ENCODE assay signal across 1 cellular context in genomic region chr11:64448599-64449380, GRCh38.
TF ChIP-seq lines count a peak whose summit lies in the region.

No MANE protein-coding gene starts in this region.

TF ChIP-seq in HEK293, 187 proteins besides CTCF, POLR2A, EP300 and RAD21 (continued from another document and continues in another):
- TF ChIP-seq, protein P1, sequence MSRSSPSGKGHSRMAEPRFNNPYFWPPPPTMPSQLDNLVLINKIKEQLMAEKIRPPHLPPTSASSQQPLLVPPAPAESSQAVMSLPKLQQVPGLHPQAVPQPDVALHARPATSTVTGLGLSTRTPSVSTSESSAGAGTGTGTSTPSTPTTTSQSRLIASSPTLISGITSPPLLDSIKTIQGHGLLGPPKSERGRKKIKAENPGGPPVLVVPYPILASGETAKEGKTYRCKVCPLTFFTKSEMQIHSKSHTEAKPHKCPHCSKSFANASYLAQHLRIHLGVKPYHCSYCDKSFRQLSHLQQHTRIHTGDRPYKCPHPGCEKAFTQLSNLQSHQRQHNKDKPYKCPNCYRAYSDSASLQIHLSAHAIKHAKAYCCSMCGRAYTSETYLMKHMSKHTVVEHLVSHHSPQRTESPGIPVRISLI (tag by site-specific recombination; IDR thresholded peaks at IDR 0.05) = no peak
- peak; percentile 16; the same call in 1 of the 2 replicates for TF ChIP-seq SCRT2 (tag by site-specific recombination; IDR thresholded peaks at IDR 0.05)
- no peak for TF ChIP-seq ZBTB8A (tag by site-specific recombination; IDR thresholded peaks at IDR 0.05)
- TF ChIP-seq ZNF23 (tag by site-specific recombination; IDR thresholded peaks at IDR 0.05; ENCODE audit: borderline replicate concordance) = no peak
- TF ChIP-seq, protein P2, sequence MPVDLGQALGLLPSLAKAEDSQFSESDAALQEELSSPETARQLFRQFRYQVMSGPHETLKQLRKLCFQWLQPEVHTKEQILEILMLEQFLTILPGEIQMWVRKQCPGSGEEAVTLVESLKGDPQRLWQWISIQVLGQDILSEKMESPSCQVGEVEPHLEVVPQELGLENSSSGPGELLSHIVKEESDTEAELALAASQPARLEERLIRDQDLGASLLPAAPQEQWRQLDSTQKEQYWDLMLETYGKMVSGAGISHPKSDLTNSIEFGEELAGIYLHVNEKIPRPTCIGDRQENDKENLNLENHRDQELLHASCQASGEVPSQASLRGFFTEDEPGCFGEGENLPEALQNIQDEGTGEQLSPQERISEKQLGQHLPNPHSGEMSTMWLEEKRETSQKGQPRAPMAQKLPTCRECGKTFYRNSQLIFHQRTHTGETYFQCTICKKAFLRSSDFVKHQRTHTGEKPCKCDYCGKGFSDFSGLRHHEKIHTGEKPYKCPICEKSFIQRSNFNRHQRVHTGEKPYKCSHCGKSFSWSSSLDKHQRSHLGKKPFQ (tag by site-specific recombination; IDR thresholded peaks at IDR 0.05) = no peak
- no peak for TF ChIP-seq ZNF624 (tag by site-specific recombination; IDR thresholded peaks at IDR 0.05)
- TF ChIP-seq ZSCAN4 (tag by site-specific recombination; IDR thresholded peaks at IDR 0.05) = no peak
- no peak for TF ChIP-seq ZNF670 (tag by site-specific recombination; IDR thresholded peaks at IDR 0.05; ENCODE audit: low read depth)
- no peak for TF ChIP-seq ZNF132 (tag by site-specific recombination; IDR thresholded peaks at IDR 0.05; ENCODE audit: borderline replicate concordance)
- no peak for TF ChIP-seq RBAK (tag by site-specific recombination; IDR thresholded peaks at IDR 0.05)
- TF ChIP-seq ZSCAN16 (tag by site-specific recombination; IDR thresholded peaks at IDR 0.05) = no peak
- TF ChIP-seq, protein P3, sequence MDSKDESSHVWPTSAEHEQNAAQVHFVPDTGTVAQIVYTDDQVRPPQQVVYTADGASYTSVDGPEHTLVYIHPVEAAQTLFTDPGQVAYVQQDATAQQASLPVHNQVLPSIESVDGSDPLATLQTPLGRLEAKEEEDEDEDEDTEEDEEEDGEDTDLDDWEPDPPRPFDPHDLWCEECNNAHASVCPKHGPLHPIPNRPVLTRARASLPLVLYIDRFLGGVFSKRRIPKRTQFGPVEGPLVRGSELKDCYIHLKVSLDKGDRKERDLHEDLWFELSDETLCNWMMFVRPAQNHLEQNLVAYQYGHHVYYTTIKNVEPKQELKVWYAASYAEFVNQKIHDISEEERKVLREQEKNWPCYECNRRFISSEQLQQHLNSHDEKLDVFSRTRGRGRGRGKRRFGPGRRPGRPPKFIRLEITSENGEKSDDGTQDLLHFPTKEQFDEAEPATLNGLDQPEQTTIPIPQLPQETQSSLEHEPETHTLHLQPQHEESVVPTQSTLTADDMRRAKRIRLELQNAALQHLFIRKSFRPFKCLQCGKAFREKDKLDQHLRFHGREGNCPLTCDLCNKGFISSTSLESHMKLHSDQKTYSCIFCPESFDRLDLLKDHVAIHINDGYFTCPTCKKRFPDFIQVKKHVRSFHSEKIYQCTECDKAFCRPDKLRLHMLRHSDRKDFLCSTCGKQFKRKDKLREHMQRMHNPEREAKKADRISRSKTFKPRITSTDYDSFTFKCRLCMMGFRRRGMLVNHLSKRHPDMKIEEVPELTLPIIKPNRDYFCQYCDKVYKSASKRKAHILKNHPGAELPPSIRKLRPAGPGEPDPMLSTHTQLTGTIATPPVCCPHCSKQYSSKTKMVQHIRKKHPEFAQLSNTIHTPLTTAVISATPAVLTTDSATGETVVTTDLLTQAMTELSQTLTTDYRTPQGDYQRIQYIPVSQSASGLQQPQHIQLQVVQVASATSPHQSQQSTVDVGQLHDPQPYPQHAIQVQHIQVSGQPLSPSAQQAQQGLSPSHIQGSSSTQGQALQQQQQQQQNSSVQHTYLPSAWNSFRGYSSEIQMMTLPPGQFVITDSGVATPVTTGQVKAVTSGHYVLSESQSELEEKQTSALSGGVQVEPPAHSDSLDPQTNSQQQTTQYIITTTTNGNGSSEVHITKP (tag by site-specific recombination; IDR thresholded peaks at IDR 0.05) = peak; percentile 71
- no peak for TF ChIP-seq ZNF629 (tag by site-specific recombination; IDR thresholded peaks at IDR 0.05)
- TF ChIP-seq ZNF138 (tag by site-specific recombination; IDR thresholded peaks at IDR 0.05; ENCODE audit: borderline replicate concordance) = no peak
- no peak for TF ChIP-seq ZNF530 (tag by site-specific recombination; IDR thresholded peaks at IDR 0.05; ENCODE audit: low read depth)
- TF ChIP-seq ZNF174 (tag by site-specific recombination; IDR thresholded peaks at IDR 0.05) = no peak
- no peak for TF ChIP-seq KLF17 (tag by site-specific recombination; IDR thresholded peaks at IDR 0.05)
- no peak for TF ChIP-seq ZNF549 (tag by site-specific recombination; IDR thresholded peaks at IDR 0.05)
- TF ChIP-seq ZSCAN30 (tag by site-specific recombination; IDR thresholded peaks at IDR 0.05) = peak; percentile 57; the same call in 1 of the 2 replicates
- TF ChIP-seq HIC1 (tag by site-specific recombination; IDR thresholded peaks at IDR 0.05) = 0 out of 2 replicates have a peak, but pooled peaks have one; percentile 17
- TF ChIP-seq ZNF664 (tag by site-specific recombination; IDR thresholded peaks at IDR 0.05) = no peak
- no peak for TF ChIP-seq ZNF561 (tag by site-specific recombination; IDR thresholded peaks at IDR 0.05; ENCODE audit: borderline replicate concordance)
- no peak for TF ChIP-seq ZNF473 (tag by site-specific recombination; IDR thresholded peaks at IDR 0.05)
- no peak for TF ChIP-seq ZNF623 (tag by site-specific recombination; IDR thresholded peaks at IDR 0.05)
- no peak for TF ChIP-seq ZNF548 (tag by site-specific recombination; IDR thresholded peaks at IDR 0.05)
- TF ChIP-seq, protein P4, sequence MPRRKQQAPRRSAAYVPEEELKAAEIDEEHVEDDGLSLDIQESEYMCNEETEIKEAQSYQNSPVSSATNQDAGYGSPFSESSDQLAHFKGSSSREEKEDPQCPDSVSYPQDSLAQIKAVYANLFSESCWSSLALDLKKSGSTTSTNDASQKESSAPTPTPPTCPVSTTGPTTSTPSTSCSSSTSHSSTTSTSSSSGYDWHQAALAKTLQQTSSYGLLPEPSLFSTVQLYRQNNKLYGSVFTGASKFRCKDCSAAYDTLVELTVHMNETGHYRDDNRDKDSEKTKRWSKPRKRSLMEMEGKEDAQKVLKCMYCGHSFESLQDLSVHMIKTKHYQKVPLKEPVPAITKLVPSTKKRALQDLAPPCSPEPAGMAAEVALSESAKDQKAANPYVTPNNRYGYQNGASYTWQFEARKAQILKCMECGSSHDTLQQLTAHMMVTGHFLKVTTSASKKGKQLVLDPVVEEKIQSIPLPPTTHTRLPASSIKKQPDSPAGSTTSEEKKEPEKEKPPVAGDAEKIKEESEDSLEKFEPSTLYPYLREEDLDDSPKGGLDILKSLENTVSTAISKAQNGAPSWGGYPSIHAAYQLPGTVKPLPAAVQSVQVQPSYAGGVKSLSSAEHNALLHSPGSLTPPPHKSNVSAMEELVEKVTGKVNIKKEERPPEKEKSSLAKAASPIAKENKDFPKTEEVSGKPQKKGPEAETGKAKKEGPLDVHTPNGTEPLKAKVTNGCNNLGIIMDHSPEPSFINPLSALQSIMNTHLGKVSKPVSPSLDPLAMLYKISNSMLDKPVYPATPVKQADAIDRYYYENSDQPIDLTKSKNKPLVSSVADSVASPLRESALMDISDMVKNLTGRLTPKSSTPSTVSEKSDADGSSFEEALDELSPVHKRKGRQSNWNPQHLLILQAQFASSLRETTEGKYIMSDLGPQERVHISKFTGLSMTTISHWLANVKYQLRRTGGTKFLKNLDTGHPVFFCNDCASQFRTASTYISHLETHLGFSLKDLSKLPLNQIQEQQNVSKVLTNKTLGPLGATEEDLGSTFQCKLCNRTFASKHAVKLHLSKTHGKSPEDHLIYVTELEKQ (tag by site-specific recombination; IDR thresholded peaks at IDR 0.05; ENCODE audit: borderline replicate concordance) = no peak
- TF ChIP-seq ZFHX2 (tag by site-specific recombination; conservative IDR thresholded peaks at IDR 0.05) = no peak; the same call in 1 of the 2 replicates
- peak; percentile 91; the same call in 1 of the 2 replicates for TF ChIP-seq ZNF777 (tag by site-specific recombination; IDR thresholded peaks at IDR 0.05; ENCODE audit: borderline replicate concordance)
- TF ChIP-seq PRDM4 (tag by site-specific recombination; IDR thresholded peaks at IDR 0.05) = no peak
- no peak for TF ChIP-seq ZFP3 (tag by site-specific recombination; IDR thresholded peaks at IDR 0.05; ENCODE audit: low read depth)
- peak; percentile 30 for TF ChIP-seq ZBTB26 (tag by site-specific recombination; optimal IDR thresholded peaks at IDR 0.05)
- TF ChIP-seq ELK4 (IDR thresholded peaks at IDR 0.05; ENCODE audit: borderline replicate concordance, low read depth, low read length) = no peak
- no peak for TF ChIP-seq ZNF626 (tag by site-specific recombination; IDR thresholded peaks at IDR 0.05)
- no peak for TF ChIP-seq ATF2 (tag by site-specific recombination; IDR thresholded peaks at IDR 0.05; ENCODE audit: low read depth)
- TF ChIP-seq ZNF433 (tag by site-specific recombination; IDR thresholded peaks at IDR 0.05; ENCODE audit: low read depth) = no peak
- TF ChIP-seq ZNF16 (tag by site-specific recombination; IDR thresholded peaks at IDR 0.05; ENCODE audit: low read depth) = no peak
- TF ChIP-seq ZNF658 (tag by site-specific recombination; IDR thresholded peaks at IDR 0.05) = no peak
- TF ChIP-seq SP3 (tag by site-specific recombination; IDR thresholded peaks at IDR 0.05) = no peak
